Comparison of ENCODE assay signal across 8 cellular contexts in the genomic region with DNA sequence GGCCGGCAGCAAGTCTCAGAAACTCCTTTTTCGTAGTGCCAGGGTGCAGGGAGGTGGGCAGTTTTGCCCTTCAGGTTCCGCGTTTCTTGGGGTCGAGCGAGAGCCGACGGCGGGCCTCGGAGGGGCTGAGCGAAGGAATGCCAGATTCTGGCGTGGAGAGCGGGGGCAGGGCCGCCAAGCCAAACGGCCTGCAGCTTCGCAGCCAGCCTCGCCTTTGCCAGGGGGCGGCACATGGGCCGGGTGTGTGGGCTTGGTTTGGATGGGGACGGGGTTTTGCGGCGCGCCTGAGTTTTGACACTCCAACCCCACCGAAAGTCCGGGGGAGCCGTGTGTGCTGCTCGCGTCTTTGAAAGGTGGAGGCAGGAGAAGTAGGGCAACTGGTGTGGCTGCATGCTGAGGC. TPM values are rescaled to one million over a fixed set of nuclear protein-coding genes. Genes with fewer than 3 reads are reported as not detected.
DNase-seq lines count a peak whose midpoint lies in the region; ATAC-seq, FAIRE-seq and TF ChIP-seq lines count a peak whose summit lies in the region.
"Not testable (repeated sequence)": the region's sequence is repeated elsewhere in the genome, so short reads cannot be mapped to it uniquely, and the experiment has no call there.

No MANE protein-coding gene starts in this region.

- H3K9ac ChIP-seq in K562 (ENCODE audit: insufficient read depth in 1 of 2, low read depth in 2 of 2, low read length in 2 of 2) = not testable (repeated sequence)
- H3K9ac ChIP-seq in fibroblast of lung (ENCODE audit: insufficient read depth, low read length) = peak overlapping the region; percentile 50

- not testable (repeated sequence) for H3K79me2 ChIP-seq in DOHH2 (ENCODE audit: control insufficient read depth, low read length); K562 (ENCODE audit: control insufficient read depth, insufficient read depth, low read length); fibroblast of lung (ENCODE audit: control insufficient read depth, insufficient read depth, low read length)

- not testable (repeated sequence) for H3K4me1 Mint-ChIP-seq in activated CD4-positive, alpha-beta memory T cell treated with anti-CD3 and anti-CD28 coated beads, Interleukin-2, amount 10 ng/mL, durations not matched to agents 7 days and 5 days; progenitor cell of endocrine pancreas (ENCODE audit: low read depth); type B pancreatic cell (ENCODE audit: unreplicated experiment)

- H3K27me3 Mint-ChIP-seq in activated CD4-positive, alpha-beta memory T cell treated with anti-CD3 and anti-CD28 coated beads, Interleukin-2, amount 10 ng/mL, durations not matched to agents 7 days and 5 days; progenitor cell of endocrine pancreas; type B pancreatic cell: not testable (repeated sequence)

- not testable (repeated sequence) for TF ChIP-seq EP300 in K562 (IDR thresholded peaks at IDR 0.05; ENCODE audit: low read length)

- H3K4me3 Mint-ChIP-seq in activated CD4-positive, alpha-beta memory T cell treated with anti-CD3 and anti-CD28 coated beads, Interleukin-2, amount 10 ng/mL, durations not matched to agents 7 days and 5 days = peak overlapping the region; percentile 59
- H3K4me3 Mint-ChIP-seq in progenitor cell of endocrine pancreas (ENCODE audit: low read depth) (peak overlapping the region; percentile 73), type B pancreatic cell (peak overlapping the region; percentile 79)

- H3K9me2 ChIP-seq in DOHH2 (replicated peaks; ENCODE audit: control insufficient read depth, low read length) = not testable (repeated sequence)

- TF ChIP-seq RAD21 in K562 (CRISPR knock-in tag; conservative IDR thresholded peaks at IDR 0.05 in 1 of 2, IDR thresholded peaks at IDR 0.05 in 1 of 2) = not testable (repeated sequence)

- not testable (repeated sequence) for H3K36me3 Mint-ChIP-seq in activated CD4-positive, alpha-beta memory T cell treated with anti-CD3 and anti-CD28 coated beads, Interleukin-2, amount 10 ng/mL, durations not matched to agents 7 days and 5 days (ENCODE audit: low read depth); progenitor cell of endocrine pancreas (ENCODE audit: insufficient read depth); type B pancreatic cell

- FAIRE-seq in K562 (lab: Jason Lieb, UNC) = not testable (repeated sequence)

- H3K9me3 Mint-ChIP-seq in activated CD4-positive, alpha-beta memory T cell treated with anti-CD3 and anti-CD28 coated beads, Interleukin-2, amount 10 ng/mL, durations not matched to agents 7 days and 5 days; progenitor cell of endocrine pancreas (ENCODE audit: low read depth); type B pancreatic cell: not testable (repeated sequence)

- intact Hi-C loops in K562 (cut with micrococcal nuclease) = not testable (repeated sequence)

- WGBS in K562 (ENCODE audit: insufficient coverage, low coverage, missing lambda C conversion rate) = no CpG with 5 or more reads among the region's 28 CpGs
- WGBS in mesodermal cell (ENCODE audit: insufficient coverage in 2 of 2), 2 experiments = no CpG with 5 or more reads among the region's 28 CpGs

- H3K4me1 ChIP-seq in DOHH2 (ENCODE audit: control insufficient read depth, low read length); K562 (replicated peaks in 1 of 2; ENCODE audit: control insufficient read depth in 2 of 2, insufficient read depth in 2 of 2, low read length in 2 of 2); fibroblast of lung (ENCODE audit: control insufficient read depth, extremely low read depth, insufficient read depth, low read length); mesodermal cell (ENCODE audit: control insufficient read depth, insufficient read depth, low read length, poor library complexity, severe bottlenecking): not testable (repeated sequence)

- not testable (repeated sequence) for H4K20me1 ChIP-seq in DOHH2 (ENCODE audit: control insufficient read depth, insufficient read depth, low read depth, low read length); K562 (replicated peaks; ENCODE audit: control insufficient read depth, insufficient read depth, low read length); fibroblast of lung (ENCODE audit: control insufficient read depth, extremely low read depth, insufficient read depth, low read length)

- H3K36me3 ChIP-seq in DOHH2 (ENCODE audit: control insufficient read depth, low read length); K562 (ENCODE audit: control insufficient read depth, insufficient read depth, low read length); fibroblast of lung (ENCODE audit: control insufficient read depth, insufficient read depth, low read length); mesodermal cell (ENCODE audit: control insufficient read depth, insufficient read depth, low read length): not testable (repeated sequence)

- CTCF ChIA-PET in activated CD4-positive, alpha-beta memory T cell treated with anti-CD3 and anti-CD28 coated beads, Interleukin-2, amount 10 ng/mL, durations not matched to agents 7 days and 5 days (lab: Charles Lee); K562 (lab: Yijun Ruan, JAX; ENCODE audit: low intra/inter-chr PET ratio): not testable (repeated sequence)

- not testable (repeated sequence) for H2AFZ ChIP-seq in K562 (ENCODE audit: low read depth, low read length); fibroblast of lung (ENCODE audit: low read length)

- H3K9me1 ChIP-seq in K562 (ENCODE audit: control insufficient read depth, insufficient read depth, low read length) = not testable (repeated sequence)

- H3K9me3 ChIP-seq in DOHH2 (ENCODE audit: control insufficient read depth, insufficient read depth, low read length); K562 (replicated peaks; ENCODE audit: control insufficient read depth, insufficient read depth, low read depth, low read length); fibroblast of lung (ENCODE audit: control insufficient read depth, insufficient read depth, low read depth, low read length); mesodermal cell (ENCODE audit: control insufficient read depth, low read length): not testable (repeated sequence)

- H3K27me3 ChIP-seq in DOHH2 (ENCODE audit: control insufficient read depth, low read length); K562 (ENCODE audit: control insufficient read depth in 2 of 2, insufficient read depth in 2 of 2, low read length in 2 of 2); fibroblast of lung (ENCODE audit: control insufficient read depth, insufficient read depth, low read length): not testable (repeated sequence)

- not testable (repeated sequence) for H3K27ac Mint-ChIP-seq in activated CD4-positive, alpha-beta memory T cell treated with anti-CD3 and anti-CD28 coated beads, Interleukin-2, amount 10 ng/mL, durations not matched to agents 7 days and 5 days; progenitor cell of endocrine pancreas; type B pancreatic cell

- peak overlapping the region; percentile 77 for H3K4me2 ChIP-seq in DOHH2 (ENCODE audit: low read length)
- H3K4me2 ChIP-seq in K562 (ENCODE audit: insufficient read depth, low read length); fibroblast of lung (ENCODE audit: extremely low read depth, insufficient read depth, low read length): not testable (repeated sequence)

- H3K27ac ChIP-seq in DOHH2 (ENCODE audit: low read depth, low read length); K562 (ENCODE audit: extremely low read depth, low read depth, low read length); fibroblast of lung (ENCODE audit: insufficient read depth, low read length): not testable (repeated sequence)
- H3K27ac ChIP-seq in mesodermal cell (ENCODE audit: low read depth, low read length, severe bottlenecking) = peak overlapping the region; percentile 36

- DNase-seq in NB4 (ENCODE audit: low read depth); K562 (ENCODE audit: extremely low read depth in 1 of 4, low spot score in 3 of 4); fibroblast of lung (ENCODE audit: low read depth in 2 of 2); type B pancreatic cell (ENCODE audit: extremely low spot score, unreplicated experiment): not testable (repeated sequence)
- DNase-seq in activated CD4-positive, alpha-beta memory T cell treated with anti-CD3 and anti-CD28 coated beads, Interleukin-2, amount 10 ng/mL, durations not matched to agents 7 days and 5 days = peak; percentile 16
- DNase-seq in progenitor cell of endocrine pancreas (ENCODE audit: low spot score, unreplicated experiment) = peak; percentile 10

- not testable (repeated sequence) for TF ChIP-seq POLR2A in NB4 (IDR thresholded peaks at IDR 0.05; ENCODE audit: extremely low read depth, insufficient read length); K562 (conservative IDR thresholded peaks at IDR 0.05)

- in situ Hi-C loops in K562 (cut with MboI) = not testable (repeated sequence)

- BruUV-seq in K562 (replicated peaks; lab: Mats Ljungman, UMichigan) = not testable (repeated sequence)

- POLR2A ChIA-PET in activated CD4-positive, alpha-beta memory T cell treated with anti-CD3 and anti-CD28 coated beads, Interleukin-2, amount 10 ng/mL, durations not matched to agents 7 days and 5 days (lab: Charles Lee); K562 (lab: Yijun Ruan, JAX): not testable (repeated sequence)

- TF ChIP-seq CTCF in DOHH2 (IDR thresholded peaks at IDR 0.05; ENCODE audit: low read depth, low read length, poor library complexity, severe bottlenecking); NB4 (IDR thresholded peaks at IDR 0.05; ENCODE audit: low read depth, low read length); K562 (IDR thresholded peaks at IDR 0.05 in 2 of 3, conservative IDR thresholded peaks at IDR 0.05 in 1 of 3; ENCODE audit: insufficient read depth in 2 of 3, low read depth in 1 of 3, low read length in 3 of 3); fibroblast of lung (conservative IDR thresholded peaks at IDR 0.05 in 1 of 2, IDR thresholded peaks at IDR 0.05 in 1 of 2; ENCODE audit: low read depth in 1 of 2, low read length in 2 of 2); progenitor cell of endocrine pancreas (IDR thresholded peaks at IDR 0.05; ENCODE audit: unreplicated experiment); type B pancreatic cell (conservative IDR thresholded peaks at IDR 0.05): not testable (repeated sequence)

- peak overlapping the region; percentile 73 for H3K4me3 ChIP-seq in DOHH2 (ENCODE audit: low read length)
- H3K4me3 ChIP-seq in NB4 (ENCODE audit: low read depth, low read length) = peak overlapping the region; percentile 53
- H3K4me3 ChIP-seq in K562 = peak overlapping the region; percentile 54
- peak overlapping the region in 3 of 4 experiments; percentile 56 to 71 (median 61) for H3K4me3 ChIP-seq in fibroblast of lung (replicated peaks in 1 of 4; ENCODE audit: control extremely low read depth in 1 of 4, insufficient read depth in 1 of 4, low read depth in 3 of 4, low read length in 4 of 4)
- peak overlapping the region; percentile 62 for H3K4me3 ChIP-seq in mesodermal cell (ENCODE audit: extremely low read depth, insufficient read depth, low read length, poor library complexity, severe bottlenecking)

- not testable (repeated sequence) for H3F3A ChIP-seq in DOHH2 (ENCODE audit: control insufficient read depth, insufficient read depth)

- ATAC-seq in K562 = not testable (repeated sequence)

RNA-seq across cellular contexts. Expression of gene NBPF26, which starts 0.8 kb away (rescaled TPM):
- 10 to 100 TPM; 36.2 to 39.7 TPM for total RNA-seq in activated CD4-positive, alpha-beta memory T cell treated with anti-CD3 and anti-CD28 coated beads, Interleukin-2, amount 10 ng/mL, durations not matched to agents 7 days and 5 days
- total RNA-seq in K562 (2011; cell fraction: chromatin; rRNA removed; ENCODE audit: low replicate concordance) = 22.6 and 26.3 TPM in 2 replicates
- 8.2 and 8.8 TPM in 2 replicates for total RNA-seq in K562 (2011; cell fraction: nucleolus; rRNA removed)
- 11.3 and 18.6 TPM in 2 replicates for total RNA-seq in K562 (2011; cell fraction: nucleoplasm; rRNA removed)
- total RNA-seq in K562 (2014; rRNA removed) = 5.6 and 7.0 TPM in 2 replicates
- 5.3 and 6.0 TPM in 2 replicates for total RNA-seq in K562 (2014; rRNA removed; fragmentation: Illumina TruSeq; extraction: Trizol)
- 6.0 and 6.3 TPM in 2 replicates for total RNA-seq in K562 (2015; rRNA removed; fragmentation: Illumina TruSeq; extraction: Trizol)
- total RNA-seq in K562 (2021) = 3.6 and 5.2 TPM in 2 replicates
- polyA plus RNA-seq in K562 (2011; rRNA removed) = 5.3 and 6.6 TPM in 2 replicates
- polyA plus RNA-seq in K562 (2011; cell fraction: cytosol; rRNA removed) = 3.4 and 3.9 TPM in 2 replicates
- 19.4 and 25.7 TPM in 2 replicates for polyA plus RNA-seq in K562 (2011; cell fraction: nucleus; rRNA removed)
- 4.0 and 4.2 TPM in 2 replicates for polyA plus RNA-seq in K562 (2012)
- 4.3 and 5.1 TPM in 2 replicates for polyA plus RNA-seq in K562 (2014; fragmentation: Illumina TruSeq; extraction: Trizol)
- under 1 TPM; 0.13 to 0.88 TPM for polyA plus RNA-seq in K562 (2014; fragmentation: Nextera tagmentation; extraction: Ambion mirVana)
- polyA plus RNA-seq in K562 (2014; rRNA removed) = 4.5 and 5.5 TPM in 2 replicates
- 13.4 and 17.5 TPM in 2 replicates for polyA minus RNA-seq in K562 (2011; rRNA and poly(A)+ RNA removed)
- 2.0 and 4.5 TPM in 2 replicates for polyA minus RNA-seq in K562 (2011; cell fraction: cytosol; rRNA and poly(A)+ RNA removed)
- polyA minus RNA-seq in K562 (2011; cell fraction: nucleus; rRNA and poly(A)+ RNA removed) = 10.8 and 12.2 TPM in 2 replicates
- total RNA-seq in fibroblast of lung = 18.2 and 27.1 TPM in 2 replicates
- polyA plus RNA-seq in fibroblast of lung = 16.1 and 26.0 TPM in 2 replicates
- 12.4 and 16.4 TPM in 2 replicates for polyA plus RNA-seq in fibroblast of lung (2012)
- 29.3 and 47.4 TPM in 2 replicates for polyA minus RNA-seq in fibroblast of lung (ENCODE audit: low replicate concordance)
- 16.3 TPM for polyA plus RNA-seq in mesodermal cell (2013, experiment 1 of 2)
- polyA plus RNA-seq in mesodermal cell (2013, experiment 2 of 2) = 14.3 TPM
- total RNA-seq in progenitor cell of endocrine pancreas = 34.4 and 36.6 TPM in 2 replicates
- 22.4 and 39.4 TPM in 2 replicates for total RNA-seq in type B pancreatic cell (ENCODE audit: low replicate concordance)
